22 cellular contexts compared by ENCODE assay signal in genomic region chr3:126683069-126683468, GRCh38.
"Had no signal": no experiment of that assay in that cellular context is flagged by ENCODE, and none has a peak within 500 bp of the region (broad histone marks: within the 10 kb centered on the region; RNA-seq: fewer than 3 reads in every experiment).

No MANE protein-coding gene starts in this region.

- H3K27ac Mint-ChIP-seq: mesothelial cell of epicardium, naive B cell had no signal

- H3K36me3 ChIP-seq: colonic mucosa, esophagus muscularis mucosa, gastrocnemius medialis, heart right ventricle, left lung, lower lobe of right lung had no signal

- H3K4me3 Mint-ChIP-seq: mesothelial cell of epicardium, naive B cell had no signal

- ATAC-seq: gastrocnemius medialis, heart right ventricle, left cardiac atrium, left lung, left ventricle myocardium superior, lower lobe of right lung, mucosa of descending colon had no signal

- H3K9me3 Mint-ChIP-seq: naive B cell had no signal

- FAIRE-seq: endothelial cell of umbilical vein, islet of Langerhans, keratinocyte had no signal

- H3K4me1 ChIP-seq: colonic mucosa, foreskin keratinocyte, gastrocnemius medialis had no signal

- H3K9me3 ChIP-seq: colonic mucosa, esophagus muscularis mucosa, gastrocnemius medialis, heart right ventricle, left lung, lower lobe of right lung, mucosa of descending colon had no signal

- H3K36me3 Mint-ChIP-seq: mesothelial cell of epicardium, naive B cell had no signal

- H3K27ac ChIP-seq: colonic mucosa, dorsolateral prefrontal cortex, esophagus muscularis mucosa, foreskin keratinocyte, gastrocnemius medialis, heart right ventricle, left lung, lower lobe of right lung had no signal

- H3K27me3 ChIP-seq: colonic mucosa, dorsolateral prefrontal cortex, gastrocnemius medialis had no signal

- DNase-seq: colonic mucosa; dermis blood vessel endothelial cell; effector CD4-positive, alpha-beta T cell; effector memory CD4-positive, alpha-beta T cell; gastrocnemius medialis; glutamatergic neuron; heart right ventricle; hippocampal formation; left cardiac atrium; left lung; left ventricle myocardium superior; lower lobe of right lung; mesenchymal stem cell; mucosa of descending colon; naive B cell had no signal

- H3K4me3 ChIP-seq: colonic mucosa, dorsolateral prefrontal cortex, esophagus muscularis mucosa, gastrocnemius medialis, heart right ventricle, left lung, lower lobe of right lung, mucosa of descending colon had no signal
